8 cellular contexts compared by ENCODE assay signal in genomic region chr15:67542462-67543347, GRCh38. TPM values are rescaled to one million over a fixed set of nuclear protein-coding genes. Genes with fewer than 3 reads are reported as not detected.
DNase-seq lines count a peak whose midpoint lies in the region; ATAC-seq, FAIRE-seq and TF ChIP-seq lines count a peak whose summit lies in the region.

Gene MAP2K5 (plus strand): TSS chr15:67542703. CDS start chr15:67543336, 633 bp downstream.

- no peaks in the 10 kb centered on the region for H4K20me1 ChIP-seq in H1 (replicated peaks in 1 of 2; ENCODE audit: control insufficient read depth in 1 of 2, insufficient read depth in 2 of 2, low read length in 2 of 2)

- H3K79me2 ChIP-seq in H1 (ENCODE audit: control insufficient read depth in 1 of 2, insufficient read depth in 2 of 2, low read length in 2 of 2) = no peaks in the 10 kb centered on the region

- H2BK120ac ChIP-seq in H1 (replicated peaks; ENCODE audit: low read depth, low read length) = no peak within 1 kb of the TSS

- no peak within 1 kb of the TSS for H2BK12ac ChIP-seq in H1 (ENCODE audit: low read depth, low read length)

- H3K4me1 ChIP-seq in H1 (replicated peaks in 1 of 4; ENCODE audit: control insufficient read depth in 3 of 4, insufficient read depth in 4 of 4, low read length in 3 of 4) = peaks cover 0 to 3% (median 1%) of the 10 kb centered on the region in 4 experiments; a peak in 4 of 7 replicates
- no peaks in the 10 kb centered on the region for H3K4me1 ChIP-seq in mesodermal cell (ENCODE audit: control insufficient read depth, insufficient read depth, low read length, poor library complexity, severe bottlenecking)

- no peak for TF ChIP-seq EP300 in H1 (IDR thresholded peaks at IDR 0.05; ENCODE audit: borderline replicate concordance in 1 of 2, low read depth in 2 of 2, low read length in 2 of 2)

- peak in 1 of 2 experiments; percentile 53; a peak in 1 of 3 replicates for TF ChIP-seq POLR2A in H1 (IDR thresholded peaks at IDR 0.05; ENCODE audit: control extremely low read depth in 1 of 2, low read depth in 2 of 2, low read length in 2 of 2)

- peaks cover 0 to 4% (median 2%) of the 10 kb centered on the region in 4 experiments; a peak in 2 of 8 replicates for H3K36me3 ChIP-seq in H1 (ENCODE audit: control insufficient read depth in 2 of 4, insufficient read depth in 4 of 4, low read length in 3 of 4)
- H3K36me3 ChIP-seq in mesodermal cell (ENCODE audit: control insufficient read depth, insufficient read depth, low read length) = peaks cover 15% of the 10 kb centered on the region

- H3K9me3 ChIP-seq in H1 (ENCODE audit: insufficient read depth in 2 of 2, low read depth in 1 of 2, low read length in 1 of 2) = no peaks in the 10 kb centered on the region
- no peaks in the 10 kb centered on the region for H3K9me3 ChIP-seq in mesodermal cell (ENCODE audit: control insufficient read depth, low read length)

- no peak within 1 kb of the TSS for H2BK15ac ChIP-seq in H1 (ENCODE audit: low read length)

- peak within 1 kb of the TSS; percentile 93; the same call in 1 of the 2 replicates for H4K8ac ChIP-seq in H1 (ENCODE audit: extremely low read depth, insufficient read depth, low read length)

- H3K4me2 ChIP-seq in H1 (ENCODE audit: insufficient read depth in 1 of 2, low read depth in 2 of 2, low read length in 2 of 2) = peak within 1 kb of the TSS; percentile 66 to 79

- peak within 1 kb of the TSS; percentile 62; the same call in 1 of the 2 replicates for H2BK5ac ChIP-seq in H1 (ENCODE audit: low read depth, low read length)

- H3K4me3 ChIP-seq in H1 (ENCODE audit: extremely low read depth in 1 of 4, insufficient read depth in 2 of 4, low read depth in 3 of 4, low read length in 4 of 4) (peak within 1 kb of the TSS; percentile 75 to 97 (median 88)), mesodermal cell (ENCODE audit: extremely low read depth, insufficient read depth, low read length, poor library complexity, severe bottlenecking) (peak within 1 kb of the TSS; percentile 75)

- POLR2A ChIA-PET in H1 (lab: Charles Lee; ENCODE audit: partially characterized antibody) = interaction anchor here (0.7 to 1.0 kb wide), 2 partner anchors 18 to 21 kb away, joined by 3 read pairs; no protein-coding TSS in a partner anchor

- no peak for FAIRE-seq in H1 (lab: Jason Lieb, UNC)

- H3K27me3 ChIP-seq in H1 (replicated peaks in 1 of 4; ENCODE audit: control insufficient read depth in 3 of 4, extremely low read depth in 1 of 4, insufficient read depth in 3 of 4, low read length in 3 of 4) = no peaks in the 10 kb centered on the region; a peak in 1 of 7 replicates

- 3% methylated on average over 60 of the region's 88 CpGs; no CpG with 5 or more reads in 1 of the 2 experiments for WGBS in H1 (ENCODE audit: extremely low coverage in 1 of 2, insufficient coverage in 1 of 2, insufficient read length in 1 of 2, insufficient replicate concordance in 2 of 2, low coverage in 1 of 2, low lambda C conversion rate in 2 of 2, missing lambda C conversion rate in 1 of 2), 2 experiments
- 1% methylated on average over 39 to 58 of the region's 88 CpGs for WGBS in mesodermal cell (ENCODE audit: insufficient coverage in 2 of 2), 2 experiments

- DNase-seq in GM13977 (ENCODE audit: low spot score) (peak; percentile 87), NOMO-1 treated with DMSO at 0.1 percent for 48 hours (lab: John Stamatoyannopoulos, UW; ENCODE audit: unreplicated experiment) (peak; percentile 72), H1 (ENCODE audit: low read depth in 1 of 2, low spot score in 2 of 2) (peak in 1 of 2 experiments; percentile 87), NCI-H128 (lab: John Stamatoyannopoulos, UW; ENCODE audit: unreplicated experiment) (no peak)
- peak; percentile 54 to 72 (median 64) for DNase-seq in activated CD8-positive, alpha-beta memory T cell treated with anti-CD3 and anti-CD28 coated beads for 48 hours (ENCODE audit: low read depth in 2 of 3, low spot score in 2 of 3)
- DNase-seq in stimulated activated CD8-positive, alpha-beta memory T cell treated with anti-CD3 and anti-CD28 coated beads, Interleukin-15, amount 100 ng/mL, for 1 hour (ENCODE audit: low read depth) = peak; percentile 53

- H3K79me1 ChIP-seq in H1 (ENCODE audit: low read depth, low read length) = no peaks in the 10 kb centered on the region; the same call in 1 of the 2 replicates

- peak within 1 kb of the TSS; percentile 71 for H3K18ac ChIP-seq in H1 (ENCODE audit: extremely low read depth, low read length)

- TF ChIP-seq CTCF in GM13977 (IDR thresholded peaks at IDR 0.05; ENCODE audit: extremely low read depth, insufficient read depth, missing control alignments) (no peak), H1 (IDR thresholded peaks at IDR 0.05; ENCODE audit: control extremely low read depth in 1 of 3, insufficient read depth in 1 of 3, low read depth in 1 of 3, low read length in 3 of 3) (no peak)

- in situ Hi-C loops in GM13977 (cut with MboI; ENCODE audit: low pct_unique_long_range_greater_than_20kb, low sequenced_read_pairs, unreplicated experiment) = no loop called here

- H3K14ac ChIP-seq in H1 (ENCODE audit: insufficient read length) = no peak within 1 kb of the TSS

- peak within 1 kb of the TSS; percentile 78 for H3K56ac ChIP-seq in H1 (replicated peaks; ENCODE audit: insufficient read length, low read depth, low read length)

- no peak within 1 kb of the TSS for H3K4ac ChIP-seq in H1 (replicated peaks; ENCODE audit: insufficient read length, low read depth, low read length)

- no peak within 1 kb of the TSS for H3K23ac ChIP-seq in H1 (ENCODE audit: insufficient read length)

- peak within 1 kb of the TSS; percentile 57 for H4K5ac ChIP-seq in H1 (ENCODE audit: insufficient read length, low read depth, low read length)

- no peak within 1 kb of the TSS for H2AK5ac ChIP-seq in H1 (ENCODE audit: low read depth, low read length)

- no peak within 1 kb of the TSS for H2BK20ac ChIP-seq in H1 (ENCODE audit: low read length)

- H3K9ac ChIP-seq in H1 (replicated peaks in 1 of 4; ENCODE audit: extremely low read depth in 1 of 4, low read depth in 3 of 4, low read length in 3 of 4) = peak within 1 kb of the TSS; percentile 52 to 69 (median 54)

- peak; percentile 59 for ATAC-seq in HG03432 (IDR thresholded peaks at IDR 0.05; ENCODE audit: unreplicated experiment)

- H3K27ac ChIP-seq in H1 (ENCODE audit: low read depth, low read length) (no peak within 1 kb of the TSS), mesodermal cell (ENCODE audit: low read depth, low read length, severe bottlenecking) (no peak within 1 kb of the TSS)

- H3K23me2 ChIP-seq in H1 (ENCODE audit: low read depth, low read length) = peaks cover 11% of the 10 kb centered on the region; the same call in 1 of the 2 replicates

- CTCF ChIA-PET in H1 (lab: Charles Lee; ENCODE audit: partially characterized antibody) = no interaction called here

- TF ChIP-seq RAD21 in H1 (IDR thresholded peaks at IDR 0.05 in 1 of 2, conservative IDR thresholded peaks at IDR 0.05 in 1 of 2; ENCODE audit: low read depth in 2 of 2, low read length in 2 of 2) = no peak

- peak within 1 kb of the TSS; percentile 73 for H2AFZ ChIP-seq in H1 (ENCODE audit: low read length)

- H4K91ac ChIP-seq in H1 (replicated peaks; ENCODE audit: insufficient read length, low read length) = peak within 1 kb of the TSS; percentile 49

TF ChIP-seq in H1, 55 proteins besides CTCF, POLR2A, EP300 and RAD21 (continues in another document):
- TF ChIP-seq SIX5 (IDR thresholded peaks at IDR 0.05; ENCODE audit: low read depth, low read length) (peak; percentile 31; the same call in 1 of the 2 replicates), ZNF274 (IDR thresholded peaks at IDR 0.05; ENCODE audit: borderline replicate concordance, extremely low read depth, low read length) (no peak), KDM5A (IDR thresholded peaks at IDR 0.05; ENCODE audit: low read length) (0 out of 2 replicates have a peak, but pooled peaks have one; percentile 21), YY1 (IDR thresholded peaks at IDR 0.05; ENCODE audit: low read depth, low read length) (peak; percentile 97), RNF2 (IDR thresholded peaks at IDR 0.05; ENCODE audit: borderline replicate concordance, low read depth, low read length, missing control alignments, poor library complexity, severe bottlenecking) (no peak), HDAC2 (IDR thresholded peaks at IDR 0.05; ENCODE audit: borderline replicate concordance in 1 of 2, low read depth in 2 of 2, low read length in 2 of 2) (no peak; a peak in 1 of 4 replicates), TAF1 (IDR thresholded peaks at IDR 0.05; ENCODE audit: low read depth, low read length) (peak; percentile 70), KDM4A (IDR thresholded peaks at IDR 0.05; ENCODE audit: low read depth, low read length, severe bottlenecking) (peak; percentile 96), POLR2AphosphoS5 (IDR thresholded peaks at IDR 0.05; ENCODE audit: low read depth, low read length) (no peak), BCL11A (IDR thresholded peaks at IDR 0.05; ENCODE audit: low read depth in 2 of 2, low read length in 2 of 2) (no peak), ASH2L (IDR thresholded peaks at IDR 0.05; ENCODE audit: low read length) (peak; percentile 89), PHF8 (conservative IDR thresholded peaks at IDR 0.05; ENCODE audit: low read depth, low read length) (peak; percentile 56; the same call in 1 of the 2 replicates), TBP (IDR thresholded peaks at IDR 0.05; ENCODE audit: low read depth, low read length) (peak; percentile 25; the same call in 1 of the 2 replicates), SP2 (IDR thresholded peaks at IDR 0.05; ENCODE audit: low read length) (no peak), KDM1A (IDR thresholded peaks at IDR 0.05; ENCODE audit: borderline replicate concordance, low read length) (no peak), TEAD4 (IDR thresholded peaks at IDR 0.05; ENCODE audit: low read depth, low read length) (no peak)

RNA-seq across cellular contexts. Expression of gene MAP2K5, which starts in this region (rescaled TPM):
- 13.8 and 15.8 TPM in 2 replicates for total RNA-seq in H1 (2021; fragmentation: NEBNext Ultra II Directional; extraction: Animal tissue kit (Norgen Biotek cat#: 25700))
- 4.4 and 6.9 TPM in 2 replicates for polyA plus RNA-seq in H1 (2011; rRNA removed)
- polyA plus RNA-seq in H1 (2011; cell fraction: cytosol; rRNA removed) = 3.5 TPM
- polyA plus RNA-seq in H1 (2011; cell fraction: nucleus; rRNA removed) = 10.7 TPM
- polyA plus RNA-seq in H1 (2012, experiment 1 of 2) = 11.0 to 14.2 TPM (median 11.1 TPM) in 4 replicates
- 19.4 TPM for polyA plus RNA-seq in H1 (2012, experiment 2 of 2)
- 12.1 TPM for polyA plus RNA-seq in H1 (2013, experiment 1 of 2)
- polyA plus RNA-seq in H1 (2013, experiment 2 of 2) = 12.1 TPM
- 7.2 and 8.3 TPM in 2 replicates for polyA minus RNA-seq in H1 (2011; rRNA and poly(A)+ RNA removed)
- 6.9 TPM for polyA minus RNA-seq in H1 (2011; cell fraction: cytosol; rRNA and poly(A)+ RNA removed)
- polyA minus RNA-seq in H1 (2011; cell fraction: nucleus; rRNA and poly(A)+ RNA removed) = 24.8 TPM
- polyA plus RNA-seq in mesodermal cell (2013, experiment 1 of 2) = 19.8 TPM
- polyA plus RNA-seq in mesodermal cell (2013, experiment 2 of 2) = 17.0 TPM
